In the genomic region with DNA sequence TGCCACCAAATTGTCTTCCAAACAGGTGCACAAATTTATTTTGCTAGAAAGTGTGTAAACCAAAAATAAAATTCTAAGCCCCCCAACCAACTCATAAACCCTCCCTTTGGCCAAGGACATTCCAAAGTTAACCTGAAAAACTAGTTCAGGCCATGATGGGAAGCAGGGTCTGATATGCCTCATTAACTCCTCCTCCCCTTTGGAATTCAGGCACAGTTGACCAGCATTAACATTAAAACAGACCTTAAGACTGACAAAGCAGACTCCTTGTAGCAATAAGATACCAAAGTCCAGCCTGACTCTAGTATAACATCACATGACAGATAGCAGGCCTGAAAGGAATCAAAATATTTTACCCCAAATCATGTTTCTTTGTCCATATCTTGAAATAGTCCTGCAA, we compare ENCODE assay signal across 25 cellular contexts. TPM values are rescaled to one million over a fixed set of nuclear protein-coding genes. Genes with fewer than 3 reads are reported as not detected.
"Had no signal": no experiment of that assay in that cellular context is flagged by ENCODE, and none has a peak within 500 bp of the region (broad histone marks: within the 10 kb centered on the region; RNA-seq: fewer than 3 reads in every experiment).

No MANE protein-coding gene starts in this region.

- H3K4me3 Mint-ChIP-seq: activated naive CD8-positive, alpha-beta T cell treated with anti-CD3 and anti-CD28 coated beads for 36 hours; activated T-cell treated with anti-CD3 and anti-CD28 coated beads, Interleukin-2, amount 50 U/mL, for 4 hours; central memory CD8-positive, alpha-beta T cell; naive thymus-derived CD8-positive, alpha-beta T cell; stimulated activated effector memory CD8-positive, alpha-beta T cell treated with anti-CD3 and anti-CD28 coated beads, Interleukin-12 subunit alpha, Interleukin-12 subunit beta, amount 100 ng/mL, for 72 hours; stimulated activated naive CD8-positive, alpha-beta T cell treated with anti-CD3 and anti-CD28 coated beads, Interleukin-15, amount 100 ng/mL, for 72 hours; T-cell; T-helper 2 cell treated with Interferon-gamma antibody and Interleukin-4, amounts not matched to agents 5 μg/mL and 100 μg/mL, for 36 hours had no signal

- H3K4me1 Mint-ChIP-seq: activated naive CD8-positive, alpha-beta T cell treated with anti-CD3 and anti-CD28 coated beads for 36 hours; central memory CD8-positive, alpha-beta T cell; naive thymus-derived CD8-positive, alpha-beta T cell; stimulated activated effector memory CD8-positive, alpha-beta T cell treated with anti-CD3 and anti-CD28 coated beads, Interleukin-12 subunit alpha, Interleukin-12 subunit beta, amount 100 ng/mL, for 72 hours; stimulated activated naive CD8-positive, alpha-beta T cell treated with anti-CD3 and anti-CD28 coated beads, Interleukin-15, amount 100 ng/mL, for 72 hours; T-cell had no signal

- H3K27me3 ChIP-seq: esophagus squamous epithelium, gastrocnemius medialis, left lung, tibial artery had no signal

- H3K9me3 Mint-ChIP-seq: activated naive CD8-positive, alpha-beta T cell treated with anti-CD3 and anti-CD28 coated beads for 36 hours; activated T-cell treated with anti-CD3 and anti-CD28 coated beads, Interleukin-2, amount 50 U/mL, for 4 hours; activated T-helper 2 cell treated with anti-CD3 and anti-CD28 coated beads, Interferon-gamma antibody, Interleukin-2, Interleukin-4, amounts not matched to agents 10 μg/mL and 5 μg/mL and 100 μg/mL, durations not matched to agents 14 hours and 24 hours and 36 hours; central memory CD8-positive, alpha-beta T cell; naive thymus-derived CD8-positive, alpha-beta T cell; stimulated activated effector memory CD8-positive, alpha-beta T cell treated with anti-CD3 and anti-CD28 coated beads, Interleukin-12 subunit alpha, Interleukin-12 subunit beta, amount 100 ng/mL, for 72 hours; stimulated activated naive CD8-positive, alpha-beta T cell treated with anti-CD3 and anti-CD28 coated beads, Interleukin-15, amount 100 ng/mL, for 72 hours; T-cell; T-helper 2 cell treated with Interferon-gamma antibody and Interleukin-4, amounts not matched to agents 5 μg/mL and 100 μg/mL, for 36 hours had no signal

- H3K36me3 Mint-ChIP-seq: activated naive CD8-positive, alpha-beta T cell treated with anti-CD3 and anti-CD28 coated beads for 36 hours; stimulated activated effector memory CD8-positive, alpha-beta T cell treated with anti-CD3 and anti-CD28 coated beads, Interleukin-12 subunit alpha, Interleukin-12 subunit beta, amount 100 ng/mL, for 72 hours; T-cell had no signal

- H3K9me3 ChIP-seq: esophagus squamous epithelium, gastrocnemius medialis, left lung, prostate gland, tibial artery had no signal

- ATAC-seq: activated T-cell treated with anti-CD3 and anti-CD28 coated beads, Interleukin-2, amount 50 U/mL, for 4 hours; gastrocnemius medialis; left lung; naive thymus-derived CD8-positive, alpha-beta T cell; right cardiac atrium; stimulated activated effector memory CD8-positive, alpha-beta T cell treated with anti-CD3 and anti-CD28 coated beads, Interleukin-12 subunit alpha, Interleukin-12 subunit beta, amount 100 ng/mL, for 72 hours; stimulated activated naive CD8-positive, alpha-beta T cell treated with anti-CD3 and anti-CD28 coated beads, Interleukin-15, amount 100 ng/mL, for 72 hours; T-cell had no signal

- H3K36me3 ChIP-seq: esophagus squamous epithelium, gastrocnemius medialis, left lung, prostate gland, tibial artery, WERI-Rb-1 had no signal

- DNase-seq: activated CD4-positive, alpha-beta T cell treated with anti-CD3 and anti-CD28 coated beads, Interleukin-2, amount 50 U/mL, for 48 hours; activated CD8-positive, alpha-beta memory T cell treated with anti-CD3 and anti-CD28 coated beads, Interleukin-2, amount 50 U/mL, for 48 hours; activated naive CD4-positive, alpha-beta T cell treated with Interleukin-2 at 50 U/mL for 16 hours; activated naive CD8-positive, alpha-beta T cell treated with anti-CD3 and anti-CD28 coated beads for 36 hours; activated T-cell treated with anti-CD3 and anti-CD28 coated beads, Interleukin-2, amount 50 U/mL, for 4 hours; effector memory CD4-positive, alpha-beta T cell; esophagus squamous epithelium; gastrocnemius medialis; hypothalamus; islet precursor cell; left lung; naive thymus-derived CD8-positive, alpha-beta T cell; right cardiac atrium; stimulated activated CD4-positive, alpha-beta T cell treated with anti-CD3 and anti-CD28 coated beads, Interleukin-2, amount 100 ng/mL, for 24 hours; stimulated activated naive CD8-positive, alpha-beta T cell treated with anti-CD3 and anti-CD28 coated beads, Interleukin-15, amount 100 ng/mL, for 72 hours; T-cell; tibial artery; WERI-Rb-1 had no signal

- H3K4me1 ChIP-seq: esophagus squamous epithelium, gastrocnemius medialis, left lung, prostate gland, tibial artery had no signal

- H3K27ac ChIP-seq: esophagus squamous epithelium, gastrocnemius medialis, left lung, prostate gland, tibial artery, WERI-Rb-1 had no signal

- H3K27ac Mint-ChIP-seq: activated naive CD8-positive, alpha-beta T cell treated with anti-CD3 and anti-CD28 coated beads for 36 hours; activated T-helper 2 cell treated with anti-CD3 and anti-CD28 coated beads, Interferon-gamma antibody, Interleukin-2, Interleukin-4, amounts not matched to agents 10 μg/mL and 5 μg/mL and 100 μg/mL, durations not matched to agents 14 hours and 24 hours and 36 hours; naive thymus-derived CD8-positive, alpha-beta T cell; stimulated activated effector memory CD8-positive, alpha-beta T cell treated with anti-CD3 and anti-CD28 coated beads, Interleukin-12 subunit alpha, Interleukin-12 subunit beta, amount 100 ng/mL, for 72 hours; stimulated activated naive CD8-positive, alpha-beta T cell treated with anti-CD3 and anti-CD28 coated beads, Interleukin-15, amount 100 ng/mL, for 72 hours; T-cell; T-helper 2 cell treated with Interferon-gamma antibody and Interleukin-4, amounts not matched to agents 5 μg/mL and 100 μg/mL, for 36 hours had no signal

- H3K4me3 ChIP-seq: esophagus squamous epithelium, gastrocnemius medialis, left lung, lung, prostate gland, tibial artery had no signal

RNA-seq across cellular contexts. Expression of gene NEK5, which starts 19.8 kb away (rescaled TPM):
- total RNA-seq: activated CD8-positive, alpha-beta memory T cell treated with anti-CD3 and anti-CD28 coated beads for 36 hours; activated T-helper 2 cell treated with anti-CD3 and anti-CD28 coated beads, Interferon-gamma antibody, Interleukin-2, Interleukin-4, amounts not matched to agents 10 μg/mL and 5 μg/mL and 100 μg/mL, durations not matched to agents 14 hours and 24 hours and 36 hours; naive thymus-derived CD8-positive, alpha-beta T cell had no signal
- polyA plus RNA-seq: naive thymus-derived CD8-positive, alpha-beta T cell had no signal
